Comparison of ENCODE assay signal across 1 cellular context in the genomic region with DNA sequence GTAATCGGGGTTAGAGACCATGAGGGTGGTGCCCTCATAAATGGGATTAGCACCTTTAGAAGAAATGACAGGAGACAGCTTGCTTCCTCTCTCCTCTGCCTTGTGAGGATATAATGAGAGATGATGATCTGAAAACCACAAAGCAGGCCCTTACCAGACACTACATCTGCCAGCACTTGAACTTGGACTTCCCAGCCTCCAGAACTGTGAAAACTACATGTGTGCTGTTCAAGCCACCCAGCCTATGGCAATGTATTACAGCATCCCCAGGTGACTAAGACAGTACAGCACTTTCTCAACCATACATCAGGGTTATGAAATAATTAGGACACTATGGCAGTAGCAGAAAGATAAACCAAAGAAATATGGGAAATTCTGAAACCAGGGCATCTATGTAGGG.
TF ChIP-seq lines count a peak whose summit lies in the region.

No MANE protein-coding gene starts in this region.

TF ChIP-seq in K562, 482 proteins besides CTCF, POLR2A, EP300 and RAD21 (continues in another document):
- TF ChIP-seq FOXA3 (CRISPR knock-in tag; conservative IDR thresholded peaks at IDR 0.05 in 1 of 2, IDR thresholded peaks at IDR 0.05 in 1 of 2) (peak in 1 of 2 experiments; percentile 18; a peak in 1 of 4 replicates), CBFA2T3 (IDR thresholded peaks at IDR 0.05) (peak; percentile 67), ZNF311 (CRISPR knock-in tag; IDR thresholded peaks at IDR 0.05) (no peak), CEBPG (CRISPR knock-in tag; IDR thresholded peaks at IDR 0.05) (peak; percentile 74; the same call in 1 of the 2 replicates), CEBPG (tag; conservative IDR thresholded peaks at IDR 0.05 in 1 of 2, IDR thresholded peaks at IDR 0.05 in 1 of 2) (peak in 1 of 2 experiments; percentile 89; a peak in 2 of 4 replicates), EGR1 (conservative IDR thresholded peaks at IDR 0.05) (no peak), DACH1 (IDR thresholded peaks at IDR 0.05; ENCODE audit: partially characterized antibody) (peak; percentile 10), XRCC3 (IDR thresholded peaks at IDR 0.05) (0 out of 2 replicates have a peak, but pooled peaks have one; percentile 71), NBN (IDR thresholded peaks at IDR 0.05; ENCODE audit: low read depth) (no peak), JUND (IDR thresholded peaks at IDR 0.05; ENCODE audit: borderline replicate concordance, low read depth, low read length) (peak; percentile 37; the same call in 1 of the 2 replicates), JUND (tag; IDR thresholded peaks at IDR 0.05; ENCODE audit: borderline replicate concordance, low read depth, low read length) (no peak), JUN (IDR thresholded peaks at IDR 0.05; ENCODE audit: borderline replicate concordance, low read depth, low read length) (peak; percentile 43; the same call in 1 of the 2 replicates), JUN (CRISPR knock-in tag; IDR thresholded peaks at IDR 0.05; ENCODE audit: borderline replicate concordance) (0 out of 2 replicates have a peak, but pooled peaks have one; percentile 16), NR1H2 (CRISPR knock-in tag; IDR thresholded peaks at IDR 0.05) (no peak), ZNF445 (CRISPR knock-in tag; IDR thresholded peaks at IDR 0.05; ENCODE audit: low read depth) (0 out of 2 replicates have a peak, but pooled peaks have one; percentile 37), DNMT1 (IDR thresholded peaks at IDR 0.05) (no peak), ZEB2 (IDR thresholded peaks at IDR 0.05) (no peak; the same call in 1 of the 2 replicates), CBX1 (IDR thresholded peaks at IDR 0.05; ENCODE audit: low read depth) (no peak; the same call in 1 of the 2 replicates), NFIC (IDR thresholded peaks at IDR 0.05) (peak; percentile 16), MEIS2 (IDR thresholded peaks at IDR 0.05; ENCODE audit: partially characterized antibody) (peak; percentile 25), ETV6 (IDR thresholded peaks at IDR 0.05; ENCODE audit: borderline replicate concordance in 1 of 2, low read depth in 2 of 2, low read length in 1 of 2) (peak in 1 of 2 experiments; percentile 2; a peak in 1 of 4 replicates), ETV6 (CRISPR knock-in tag; IDR thresholded peaks at IDR 0.05; ENCODE audit: borderline replicate concordance) (no peak), YY1 (IDR thresholded peaks at IDR 0.05; ENCODE audit: borderline replicate concordance in 1 of 3, control insufficient read depth in 1 of 3, extremely low read depth in 1 of 3, insufficient read depth in 3 of 3, insufficient read length in 1 of 3, insufficient replicate concordance in 2 of 3, low read depth in 1 of 3, low read length in 2 of 3) (no peak), TAL1 (IDR thresholded peaks at IDR 0.05) (no peak; the same call in 1 of the 2 replicates), NRF1 (conservative IDR thresholded peaks at IDR 0.05 in 1 of 2, IDR thresholded peaks at IDR 0.05 in 1 of 2) (no peak), MIER1 (IDR thresholded peaks at IDR 0.05; ENCODE audit: low read depth) (no peak), DMBX1 (CRISPR knock-in tag; IDR thresholded peaks at IDR 0.05; ENCODE audit: borderline replicate concordance) (peak; percentile 57; the same call in 1 of the 2 replicates), PHF20 (IDR thresholded peaks at IDR 0.05; ENCODE audit: partially characterized antibody) (no peak), TRIM24 (IDR thresholded peaks at IDR 0.05) (peak; percentile 84 to 86), SMAD4 (CRISPR knock-in tag; conservative IDR thresholded peaks at IDR 0.05) (peak; percentile 21; the same call in 1 of the 2 replicates), CEBPB (tag; IDR thresholded peaks at IDR 0.05) (peak; percentile 74), CBX5 (IDR thresholded peaks at IDR 0.05; ENCODE audit: borderline replicate concordance, low read depth) (peak; percentile 94; the same call in 1 of the 2 replicates), MYNN (IDR thresholded peaks at IDR 0.05) (no peak), MYNN (CRISPR knock-in tag; IDR thresholded peaks at IDR 0.05) (no peak), ZFP36 (IDR thresholded peaks at IDR 0.05; ENCODE audit: low read depth, low read length, partially characterized antibody) (peak; percentile 16), TRIM28 (IDR thresholded peaks at IDR 0.05) (peak; percentile 84), SMARCA5 (IDR thresholded peaks at IDR 0.05) (peak; percentile 66), KLF16 (IDR thresholded peaks at IDR 0.05) (no peak), CBX3 (IDR thresholded peaks at IDR 0.05; ENCODE audit: borderline replicate concordance in 1 of 2, low read length in 2 of 2) (peak in 1 of 2 experiments; percentile 96; a peak in 2 of 3 replicates), ZNF830 (CRISPR knock-in tag; IDR thresholded peaks at IDR 0.05) (no peak), NONO (IDR thresholded peaks at IDR 0.05; ENCODE audit: low read depth in 2 of 2, low read length in 1 of 2) (0 out of 4 replicates have a peak, but pooled peaks of 1 of the 2 experiments have one; percentile 7), TEAD4 (IDR thresholded peaks at IDR 0.05; ENCODE audit: low read length) (peak; percentile 37; the same call in 1 of the 2 replicates), TEAD4 (CRISPR knock-in tag; IDR thresholded peaks at IDR 0.05; ENCODE audit: borderline replicate concordance) (no peak), ZNF584 (CRISPR knock-in tag; IDR thresholded peaks at IDR 0.05; ENCODE audit: low read depth) (peak; percentile 51; the same call in 1 of the 2 replicates), PHB (CRISPR knock-in tag; IDR thresholded peaks at IDR 0.05) (no peak)
- TF ChIP-seq, protein P1, sequence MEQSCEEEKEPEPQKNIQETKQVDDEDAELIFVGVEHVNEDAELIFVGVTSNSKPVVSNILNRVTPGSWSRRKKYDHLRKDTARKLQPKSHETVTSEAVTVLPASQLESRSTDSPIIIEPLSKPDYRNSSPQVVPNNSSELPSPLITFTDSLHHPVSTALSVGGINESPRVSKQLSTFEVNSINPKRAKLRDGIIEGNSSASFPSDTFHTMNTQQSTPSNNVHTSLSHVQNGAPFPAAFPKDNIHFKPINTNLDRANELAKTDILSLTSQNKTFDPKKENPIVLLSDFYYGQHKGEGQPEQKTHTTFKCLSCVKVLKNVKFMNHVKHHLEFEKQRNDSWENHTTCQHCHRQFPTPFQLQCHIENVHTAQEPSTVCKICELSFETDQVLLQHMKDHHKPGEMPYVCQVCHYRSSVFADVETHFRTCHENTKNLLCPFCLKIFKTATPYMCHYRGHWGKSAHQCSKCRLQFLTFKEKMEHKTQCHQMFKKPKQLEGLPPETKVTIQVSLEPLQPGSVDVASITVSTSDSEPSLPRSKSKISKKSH (CRISPR knock-in tag; IDR thresholded peaks at IDR 0.05), result peak; percentile 69; the same call in 1 of the 2 replicates
- TF ChIP-seq, protein P2, sequence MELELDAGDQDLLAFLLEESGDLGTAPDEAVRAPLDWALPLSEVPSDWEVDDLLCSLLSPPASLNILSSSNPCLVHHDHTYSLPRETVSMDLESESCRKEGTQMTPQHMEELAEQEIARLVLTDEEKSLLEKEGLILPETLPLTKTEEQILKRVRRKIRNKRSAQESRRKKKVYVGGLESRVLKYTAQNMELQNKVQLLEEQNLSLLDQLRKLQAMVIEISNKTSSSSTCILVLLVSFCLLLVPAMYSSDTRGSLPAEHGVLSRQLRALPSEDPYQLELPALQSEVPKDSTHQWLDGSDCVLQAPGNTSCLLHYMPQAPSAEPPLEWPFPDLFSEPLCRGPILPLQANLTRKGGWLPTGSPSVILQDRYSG (tag; conservative IDR thresholded peaks at IDR 0.05; ENCODE audit: low read depth), result no peak
- TF ChIP-seq, protein P3, sequence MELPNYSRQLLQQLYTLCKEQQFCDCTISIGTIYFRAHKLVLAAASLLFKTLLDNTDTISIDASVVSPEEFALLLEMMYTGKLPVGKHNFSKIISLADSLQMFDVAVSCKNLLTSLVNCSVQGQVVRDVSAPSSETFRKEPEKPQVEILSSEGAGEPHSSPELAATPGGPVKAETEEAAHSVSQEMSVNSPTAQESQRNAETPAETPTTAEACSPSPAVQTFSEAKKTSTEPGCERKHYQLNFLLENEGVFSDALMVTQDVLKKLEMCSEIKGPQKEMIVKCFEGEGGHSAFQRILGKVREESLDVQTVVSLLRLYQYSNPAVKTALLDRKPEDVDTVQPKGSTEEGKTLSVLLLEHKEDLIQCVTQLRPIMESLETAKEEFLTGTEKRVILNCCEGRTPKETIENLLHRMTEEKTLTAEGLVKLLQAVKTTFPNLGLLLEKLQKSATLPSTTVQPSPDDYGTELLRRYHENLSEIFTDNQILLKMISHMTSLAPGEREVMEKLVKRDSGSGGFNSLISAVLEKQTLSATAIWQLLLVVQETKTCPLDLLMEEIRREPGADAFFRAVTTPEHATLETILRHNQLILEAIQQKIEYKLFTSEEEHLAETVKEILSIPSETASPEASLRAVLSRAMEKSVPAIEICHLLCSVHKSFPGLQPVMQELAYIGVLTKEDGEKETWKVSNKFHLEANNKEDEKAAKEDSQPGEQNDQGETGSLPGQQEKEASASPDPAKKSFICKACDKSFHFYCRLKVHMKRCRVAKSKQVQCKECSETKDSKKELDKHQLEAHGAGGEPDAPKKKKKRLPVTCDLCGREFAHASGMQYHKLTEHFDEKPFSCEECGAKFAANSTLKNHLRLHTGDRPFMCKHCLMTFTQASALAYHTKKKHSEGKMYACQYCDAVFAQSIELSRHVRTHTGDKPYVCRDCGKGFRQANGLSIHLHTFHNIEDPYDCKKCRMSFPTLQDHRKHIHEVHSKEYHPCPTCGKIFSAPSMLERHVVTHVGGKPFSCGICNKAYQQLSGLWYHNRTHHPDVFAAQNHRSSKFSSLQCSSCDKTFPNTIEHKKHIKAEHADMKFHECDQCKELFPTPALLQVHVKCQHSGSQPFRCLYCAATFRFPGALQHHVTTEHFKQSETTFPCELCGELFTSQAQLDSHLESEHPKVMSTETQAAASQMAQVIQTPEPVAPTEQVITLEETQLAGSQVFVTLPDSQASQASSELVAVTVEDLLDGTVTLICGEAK (IDR thresholded peaks at IDR 0.05), result no peak
- TF ChIP-seq, protein P3 (CRISPR knock-in tag; IDR thresholded peaks at IDR 0.05), result no peak
- TF ChIP-seq, protein P4, sequence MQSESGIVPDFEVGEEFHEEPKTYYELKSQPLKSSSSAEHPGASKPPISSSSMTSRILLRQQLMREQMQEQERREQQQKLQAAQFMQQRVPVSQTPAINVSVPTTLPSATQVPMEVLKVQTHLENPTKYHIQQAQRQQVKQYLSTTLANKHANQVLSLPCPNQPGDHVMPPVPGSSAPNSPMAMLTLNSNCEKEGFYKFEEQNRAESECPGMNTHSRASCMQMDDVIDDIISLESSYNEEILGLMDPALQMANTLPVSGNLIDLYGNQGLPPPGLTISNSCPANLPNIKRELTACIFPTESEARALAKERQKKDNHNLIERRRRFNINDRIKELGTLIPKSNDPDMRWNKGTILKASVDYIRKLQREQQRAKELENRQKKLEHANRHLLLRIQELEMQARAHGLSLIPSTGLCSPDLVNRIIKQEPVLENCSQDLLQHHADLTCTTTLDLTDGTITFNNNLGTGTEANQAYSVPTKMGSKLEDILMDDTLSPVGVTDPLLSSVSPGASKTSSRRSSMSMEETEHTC (IDR thresholded peaks at IDR 0.05), result no peak
- TF ChIP-seq, protein P5, sequence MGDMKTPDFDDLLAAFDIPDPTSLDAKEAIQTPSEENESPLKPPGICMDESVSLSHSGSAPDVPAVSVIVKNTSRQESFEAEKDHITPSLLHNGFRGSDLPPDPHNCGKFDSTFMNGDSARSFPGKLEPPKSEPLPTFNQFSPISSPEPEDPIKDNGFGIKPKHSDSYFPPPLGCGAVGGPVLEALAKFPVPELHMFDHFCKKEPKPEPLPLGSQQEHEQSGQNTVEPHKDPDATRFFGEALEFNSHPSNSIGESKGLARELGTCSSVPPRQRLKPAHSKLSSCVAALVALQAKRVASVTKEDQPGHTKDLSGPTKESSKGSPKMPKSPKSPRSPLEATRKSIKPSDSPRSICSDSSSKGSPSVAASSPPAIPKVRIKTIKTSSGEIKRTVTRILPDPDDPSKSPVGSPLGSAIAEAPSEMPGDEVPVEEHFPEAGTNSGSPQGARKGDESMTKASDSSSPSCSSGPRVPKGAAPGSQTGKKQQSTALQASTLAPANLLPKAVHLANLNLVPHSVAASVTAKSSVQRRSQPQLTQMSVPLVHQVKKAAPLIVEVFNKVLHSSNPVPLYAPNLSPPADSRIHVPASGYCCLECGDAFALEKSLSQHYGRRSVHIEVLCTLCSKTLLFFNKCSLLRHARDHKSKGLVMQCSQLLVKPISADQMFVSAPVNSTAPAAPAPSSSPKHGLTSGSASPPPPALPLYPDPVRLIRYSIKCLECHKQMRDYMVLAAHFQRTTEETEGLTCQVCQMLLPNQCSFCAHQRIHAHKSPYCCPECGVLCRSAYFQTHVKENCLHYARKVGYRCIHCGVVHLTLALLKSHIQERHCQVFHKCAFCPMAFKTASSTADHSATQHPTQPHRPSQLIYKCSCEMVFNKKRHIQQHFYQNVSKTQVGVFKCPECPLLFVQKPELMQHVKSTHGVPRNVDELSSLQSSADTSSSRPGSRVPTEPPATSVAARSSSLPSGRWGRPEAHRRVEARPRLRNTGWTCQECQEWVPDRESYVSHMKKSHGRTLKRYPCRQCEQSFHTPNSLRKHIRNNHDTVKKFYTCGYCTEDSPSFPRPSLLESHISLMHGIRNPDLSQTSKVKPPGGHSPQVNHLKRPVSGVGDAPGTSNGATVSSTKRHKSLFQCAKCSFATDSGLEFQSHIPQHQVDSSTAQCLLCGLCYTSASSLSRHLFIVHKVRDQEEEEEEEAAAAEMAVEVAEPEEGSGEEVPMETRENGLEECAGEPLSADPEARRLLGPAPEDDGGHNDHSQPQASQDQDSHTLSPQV (IDR thresholded peaks at IDR 0.05), result peak; percentile 29; the same call in 1 of the 2 replicates
